In the genomic region with DNA sequence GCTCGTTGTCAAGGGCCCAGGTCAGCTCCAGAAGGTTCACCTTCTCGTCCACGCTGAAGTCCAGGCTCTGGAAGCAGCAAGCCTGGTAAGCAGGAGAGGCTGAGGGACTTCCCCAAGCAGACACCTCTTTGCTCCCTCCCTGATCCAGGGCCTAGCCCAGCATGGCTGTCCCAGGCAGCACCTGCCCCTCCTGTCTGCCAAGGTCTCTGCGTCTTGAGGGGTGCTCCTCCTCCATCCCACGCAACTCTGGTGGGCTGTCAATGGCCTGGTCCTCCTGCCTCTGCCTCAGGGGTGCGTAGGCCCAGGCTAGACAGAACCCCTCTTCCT, we compare ENCODE assay signal across 28 cellular contexts.
"Had no signal": no experiment of that assay in that cellular context is flagged by ENCODE, and none has a peak within 500 bp of the region (broad histone marks: within the 10 kb centered on the region; RNA-seq: fewer than 3 reads in every experiment).

No MANE protein-coding gene starts in this region.

- H3K9me3 ChIP-seq: adrenal gland, Peyer's patch, SJSA1 had no signal

- H3K36me3 ChIP-seq: adrenal gland, Peyer's patch had no signal

- H3K27me3 Mint-ChIP-seq: activated B cell treated with CpG ODN at 0.5 μM for 24 hours; activated CD4-positive, alpha-beta memory T cell treated with anti-CD3 and anti-CD28 coated beads for 36 hours; activated CD4-positive, alpha-beta T cell treated with anti-CD3 and anti-CD28 coated beads, Interleukin-2, amount 10 ng/mL, durations not matched to agents 24 days and 14 days; activated naive CD8-positive, alpha-beta T cell treated with anti-CD3 and anti-CD28 coated beads, Interleukin-2, amount 10 ng/mL, durations not matched to agents 7 days and 5 days; activated T-helper 17 cell treated with anti-CD3 and anti-CD28 coated beads, Interleukin-2, amount 50 U/mL, for 72 hours had no signal

- H3K36me3 Mint-ChIP-seq: activated CD4-positive, alpha-beta memory T cell treated with anti-CD3 and anti-CD28 coated beads for 36 hours; activated naive CD8-positive, alpha-beta T cell treated with anti-CD3 and anti-CD28 coated beads, Interleukin-2, amount 10 ng/mL, durations not matched to agents 7 days and 5 days had no signal

- H3K9me3 Mint-ChIP-seq: activated B cell treated with CpG ODN at 0.5 μM for 24 hours; activated CD4-positive, alpha-beta memory T cell treated with anti-CD3 and anti-CD28 coated beads for 36 hours; activated CD4-positive, alpha-beta T cell treated with anti-CD3 and anti-CD28 coated beads, Interleukin-2, amount 10 ng/mL, durations not matched to agents 24 days and 14 days; activated naive CD8-positive, alpha-beta T cell treated with anti-CD3 and anti-CD28 coated beads, Interleukin-2, amount 10 ng/mL, durations not matched to agents 7 days and 5 days; activated T-cell treated with anti-CD3 and anti-CD28 coated beads, Interleukin-2, amount 50 U/mL, for 4 hours; activated T-helper 17 cell treated with anti-CD3 and anti-CD28 coated beads, Interleukin-2, amount 50 U/mL, for 72 hours; T-helper 1 cell treated with Interleukin-12 subunit alpha and Interleukin-12 subunit beta and Interleukin-4 antibody, amounts not matched to agents 30 μg/mL and 1 μg/mL, for 36 hours had no signal

- DNase-seq: activated B cell treated with CpG ODN at 0.5 μM for 24 hours; activated CD4-positive, alpha-beta memory T cell treated with anti-CD3 and anti-CD28 coated beads for 36 hours; activated CD4-positive, alpha-beta T cell treated with anti-CD3 and anti-CD28 coated beads for 1 hour; activated CD4-positive, alpha-beta T cell treated with anti-CD3 and anti-CD28 coated beads, Interleukin-2, amount 10 ng/mL, durations not matched to agents 24 days and 14 days; activated CD8-positive, alpha-beta memory T cell treated with anti-CD3 and anti-CD28 coated beads for 24 hours; activated naive CD4-positive, alpha-beta T cell treated with anti-CD3 and anti-CD28 coated beads, Interleukin-2, amount 50 U/mL, for 16 hours; activated naive CD8-positive, alpha-beta T cell treated with anti-CD3 and anti-CD28 coated beads, Interleukin-2, amount 10 ng/mL, durations not matched to agents 7 days and 5 days; activated T-cell treated with anti-CD3 and anti-CD28 coated beads, Interleukin-2, amount 50 U/mL, for 4 hours; adrenal gland; anterior cingulate cortex; cerebellar nuclear complex; Karpas-422; MM.1S; NCI-H1105; NCI-H1436; NCI-H1694 treated with DMSO at 0.1 percent for 48 hours; NCI-H2029 treated with DMSO at 0.1 percent for 48 hours; NCI-H510A treated with DMSO at 0.1 percent for 48 hours; NCI-H69; NK-92 treated with Interleukin-12 subunit alpha and Interleukin-12 subunit beta, amount 100 ng/mL, for 24 hours; OCI-M1; Peyer's patch; SHP77; SW 1271 had no signal

- H3K4me3 Mint-ChIP-seq: activated B cell treated with CpG ODN at 0.5 μM for 24 hours; activated CD4-positive, alpha-beta memory T cell treated with anti-CD3 and anti-CD28 coated beads for 36 hours; activated CD4-positive, alpha-beta T cell treated with anti-CD3 and anti-CD28 coated beads, Interleukin-2, amount 10 ng/mL, durations not matched to agents 24 days and 14 days; activated naive CD8-positive, alpha-beta T cell treated with anti-CD3 and anti-CD28 coated beads, Interleukin-2, amount 10 ng/mL, durations not matched to agents 7 days and 5 days; activated T-cell treated with anti-CD3 and anti-CD28 coated beads, Interleukin-2, amount 50 U/mL, for 4 hours; activated T-helper 17 cell treated with anti-CD3 and anti-CD28 coated beads, Interleukin-2, amount 50 U/mL, for 72 hours; T-helper 1 cell treated with Interleukin-12 subunit alpha and Interleukin-12 subunit beta and Interleukin-4 antibody, amounts not matched to agents 30 μg/mL and 1 μg/mL, for 36 hours had no signal

- H3K4me1 Mint-ChIP-seq: activated B cell treated with CpG ODN at 0.5 μM for 24 hours; activated CD4-positive, alpha-beta T cell treated with anti-CD3 and anti-CD28 coated beads, Interleukin-2, amount 10 ng/mL, durations not matched to agents 24 days and 14 days; activated naive CD8-positive, alpha-beta T cell treated with anti-CD3 and anti-CD28 coated beads, Interleukin-2, amount 10 ng/mL, durations not matched to agents 7 days and 5 days had no signal

- H3K4me1 ChIP-seq: adrenal gland, Peyer's patch, SJSA1 had no signal

- ATAC-seq: activated T-cell treated with anti-CD3 and anti-CD28 coated beads, Interleukin-2, amount 50 U/mL, for 4 hours; activated T-helper 17 cell treated with anti-CD3 and anti-CD28 coated beads, Interleukin-2, amount 50 U/mL, for 72 hours; SK-N-SH treated with all-trans-retinoic acid at 6 μM for 48 hours had no signal

- H3K27ac Mint-ChIP-seq: activated B cell treated with CpG ODN at 0.5 μM for 24 hours; activated CD4-positive, alpha-beta memory T cell treated with anti-CD3 and anti-CD28 coated beads for 36 hours; activated CD4-positive, alpha-beta T cell treated with anti-CD3 and anti-CD28 coated beads, Interleukin-2, amount 10 ng/mL, durations not matched to agents 24 days and 14 days; activated naive CD8-positive, alpha-beta T cell treated with anti-CD3 and anti-CD28 coated beads, Interleukin-2, amount 10 ng/mL, durations not matched to agents 7 days and 5 days; activated T-helper 17 cell treated with anti-CD3 and anti-CD28 coated beads, Interleukin-2, amount 50 U/mL, for 72 hours; T-helper 1 cell treated with Interleukin-12 subunit alpha and Interleukin-12 subunit beta and Interleukin-4 antibody, amounts not matched to agents 30 μg/mL and 1 μg/mL, for 36 hours had no signal

- H3K27ac ChIP-seq: adrenal gland, Peyer's patch, SJSA1 had no signal

- H3K4me3 ChIP-seq: adrenal gland, Peyer's patch, SJSA1 had no signal

- H3K27me3 ChIP-seq: adrenal gland, Peyer's patch, SJSA1 had no signal
